Comparison of ENCODE assay signal across 8 cellular contexts in genomic region chr7:123534383-123535260, GRCh38. TPM values are rescaled to one million over a fixed set of nuclear protein-coding genes. Genes with fewer than 3 reads are reported as not detected.
DNase-seq lines count a peak whose midpoint lies in the region; ATAC-seq and FAIRE-seq lines count a peak whose summit lies in the region.

Gene IQUB (minus strand): TSS chr7:123534595. CDS start chr7:123512340, 22,255 bp downstream.

- no peaks in the 10 kb centered on the region for H3K9me3 ChIP-seq in endocrine pancreas (ENCODE audit: control insufficient read depth, low read length)

- H3K9ac ChIP-seq in endocrine pancreas (ENCODE audit: control insufficient read depth, insufficient read depth, low read length), result peak within 1 kb of the TSS; percentile 27

- peak; percentile 57 for FAIRE-seq in HTR-8/SVneo (lab: Jason Lieb, UNC)

- peak within 1 kb of the TSS; percentile 75 for H3K4me3 ChIP-seq in endocrine pancreas (ENCODE audit: control insufficient read depth, insufficient read depth, low read length)

- H3K36me3 ChIP-seq in endocrine pancreas (ENCODE audit: control insufficient read depth, insufficient read depth, low read length), result no peaks in the 10 kb centered on the region

- peak; percentile 100 for DNase-seq in COLO829 (ENCODE audit: low spot score)
- DNase-seq in HTR-8/SVneo (ENCODE audit: insufficient read length, low spot score), result peak; percentile 85
- peak; percentile 80 for DNase-seq in NOMO-1 treated with DMSO at 0.1 percent for 48 hours (lab: John Stamatoyannopoulos, UW; ENCODE audit: unreplicated experiment)
- DNase-seq in activated CD8-positive, alpha-beta memory T cell treated with anti-CD3 and anti-CD28 coated beads, Interleukin-2, amount 50 U/mL, for 1 hour (ENCODE audit: extremely low read depth), result peak; percentile 87
- DNase-seq in mesenteric fat pad (ENCODE audit: low spot score), result peak; percentile 97
- DNase-seq in stimulated activated CD8-positive, alpha-beta memory T cell treated with anti-CD3 and anti-CD28 coated beads, Interleukin-15, amount 100 ng/mL, for 1 hour (ENCODE audit: low read depth), result peak; percentile 94

- ATAC-seq in GM21367 (IDR thresholded peaks at IDR 0.05; ENCODE audit: unreplicated experiment), result peak; percentile 79

- H3K27me3 ChIP-seq in endocrine pancreas (ENCODE audit: control insufficient read depth, insufficient read depth, low read length), result no peaks in the 10 kb centered on the region

- H3K4me1 ChIP-seq in endocrine pancreas (ENCODE audit: control insufficient read depth, insufficient read depth, low read length), result peaks cover 6% of the 10 kb centered on the region

RNA-seq across cellular contexts. Expression of gene IQUB, which starts in this region (rescaled TPM):
- total RNA-seq in mesenteric fat pad, result 0.10 TPM

Comparison
In these comparisons a context has a peak if more than half of its experiments do, and no peak if none do; other contexts are left out.
1. Peak in every context shown above with its lines: DNase-seq, ATAC-seq and H3K4me3 ChIP-seq.
2. Peak in DNase-seq in mesenteric fat pad; RNA of the gene not detected or under 1 TPM.